Comparison of ENCODE assay signal across 10 cellular contexts in the genomic region with DNA sequence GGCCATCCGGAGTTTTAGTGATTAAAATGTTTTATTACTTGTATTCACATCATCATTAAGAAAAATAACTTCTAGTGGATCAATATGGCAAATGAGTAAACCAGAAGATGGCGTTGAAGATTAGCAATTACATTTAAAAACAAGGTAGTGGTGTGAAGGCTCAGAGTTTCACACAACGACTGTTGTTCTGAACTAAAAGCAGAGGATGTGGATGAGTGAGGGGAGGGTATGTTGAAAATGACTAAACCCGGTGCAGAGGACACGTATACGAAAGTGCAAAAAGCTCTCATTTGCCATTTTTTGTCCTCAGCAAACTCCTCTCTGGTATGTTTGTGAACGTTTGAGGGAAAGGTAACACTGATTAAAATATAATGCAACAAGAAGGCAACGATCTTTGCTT. TPM values are rescaled to one million over a fixed set of nuclear protein-coding genes. Genes with fewer than 3 reads are reported as not detected.
DNase-seq lines count a peak whose midpoint lies in the region; ATAC-seq and TF ChIP-seq lines count a peak whose summit lies in the region.
"Had no signal": no experiment of that assay in that cellular context is flagged by ENCODE, and none has a peak within 500 bp of the region (broad histone marks: within the 10 kb centered on the region; RNA-seq: fewer than 3 reads in every experiment).

No MANE protein-coding gene starts in this region.

- no peak for TF ChIP-seq EP300 in esophagus muscularis mucosa (IDR thresholded peaks at IDR 0.05)

- H3K27me3 Mint-ChIP-seq in activated naive CD8-positive, alpha-beta T cell treated with anti-CD3 and anti-CD28 coated beads, Interleukin-2, amount 50 U/mL, for 24 hours: peaks cover 8% of the 10 kb centered on the region

- H3K4me3 ChIP-seq in GM06990 (replicated peaks; ENCODE audit: low read depth, low read length): peak overlapping the region; percentile 97
- no peak overlapping the region for H3K4me3 ChIP-seq in esophagus muscularis mucosa
- no peak overlapping the region for H3K4me3 ChIP-seq in right cardiac atrium (ENCODE audit: low read length)

- peak overlapping the region; percentile 91 for H3K27ac Mint-ChIP-seq in activated naive CD8-positive, alpha-beta T cell treated with anti-CD3 and anti-CD28 coated beads, Interleukin-2, amount 50 U/mL, for 24 hours

- 65% methylated on average over 8 of the region's 8 CpGs for WGBS in esophagus muscularis mucosa
- WGBS in right cardiac atrium: 62% methylated on average over 8 of the region's 8 CpGs

- ATAC-seq in HG03196 (IDR thresholded peaks at IDR 0.05; ENCODE audit: unreplicated experiment) (peak; percentile 41), right cardiac atrium (no peak), HG03457 (IDR thresholded peaks at IDR 0.05; ENCODE audit: unreplicated experiment) (no peak)
- ATAC-seq in activated naive CD8-positive, alpha-beta T cell treated with anti-CD3 and anti-CD28 coated beads, Interleukin-2, amount 50 U/mL, for 24 hours: peak; percentile 60

- H3K27ac ChIP-seq in esophagus muscularis mucosa (replicated peaks in 1 of 4): no peak overlapping the region
- H3K27ac ChIP-seq in right cardiac atrium (ENCODE audit: low read length): no peak overlapping the region

- intact Hi-C loops in esophagus muscularis mucosa (cut with DNase I): no loop called here
- intact Hi-C loops in right cardiac atrium (cut with DNase I): no loop called here

- no peaks in the 10 kb centered on the region for H3K27me3 ChIP-seq in GM06990 (replicated peaks; ENCODE audit: control insufficient read depth, insufficient read depth, low read length)
- peaks cover 4 to 98% (median 39%) of the 10 kb centered on the region in 4 donors for H3K27me3 ChIP-seq in esophagus muscularis mucosa
- peaks cover 2% of the 10 kb centered on the region for H3K27me3 ChIP-seq in right cardiac atrium (ENCODE audit: control insufficient read depth, insufficient read depth)

- in situ Hi-C loops in GM18951 (cut with MboI; ENCODE audit: low sequenced_read_pairs, unreplicated experiment): loop anchor here (10.0 kb wide), 1 partner anchor 165 kb away; no protein-coding TSS in a partner anchor

- no peak for DNase-seq in GM06990 (ENCODE audit: extremely low read depth, insufficient read length)
- no peak for DNase-seq in activated naive CD8-positive, alpha-beta T cell treated with anti-CD3 and anti-CD28 coated beads, Interleukin-2, amount 50 U/mL, for 24 hours
- DNase-seq in esophagus muscularis mucosa (ENCODE audit: extremely low spot score): no peak
- DNase-seq in NCI-H82 treated with DMSO at 0.1 percent for 48 hours (lab: John Stamatoyannopoulos, UW; ENCODE audit: unreplicated experiment): no peak
- no peak for DNase-seq in right cardiac atrium
- DNase-seq: DMS79, NCI-H1092 treated with DMSO at 0.1 percent for 48 hours had no signal

- TF ChIP-seq POLR2A in GM18951 (IDR thresholded peaks at IDR 0.05; ENCODE audit: extremely low read depth, insufficient read depth, insufficient read length) (peak; percentile 23), esophagus muscularis mucosa (IDR thresholded peaks at IDR 0.05; ENCODE audit: low read depth) (no peak)

- H3K9me3 ChIP-seq in esophagus muscularis mucosa (no peaks in the 10 kb centered on the region), right cardiac atrium (ENCODE audit: control insufficient read depth, low read length) (no peaks in the 10 kb centered on the region)

- peak overlapping the region; percentile 87 for H3K4me3 Mint-ChIP-seq in activated naive CD8-positive, alpha-beta T cell treated with anti-CD3 and anti-CD28 coated beads, Interleukin-2, amount 50 U/mL, for 24 hours

- H3K4me1 ChIP-seq in esophagus muscularis mucosa (peaks cover 18 to 35% (median 33%) of the 10 kb centered on the region in 4 donors), right cardiac atrium (ENCODE audit: control insufficient read depth, insufficient read depth, low read length) (peaks cover 6% of the 10 kb centered on the region)

- H3K9me3 Mint-ChIP-seq in activated naive CD8-positive, alpha-beta T cell treated with anti-CD3 and anti-CD28 coated beads, Interleukin-2, amount 50 U/mL, for 24 hours: no peaks in the 10 kb centered on the region

- peaks cover 31% of the 10 kb centered on the region for H3K4me1 Mint-ChIP-seq in activated naive CD8-positive, alpha-beta T cell treated with anti-CD3 and anti-CD28 coated beads, Interleukin-2, amount 50 U/mL, for 24 hours

- peak; percentile 23 for TF ChIP-seq CTCF in GM06990 (IDR thresholded peaks at IDR 0.05; ENCODE audit: insufficient read depth, low read length, poor library complexity, severe bottlenecking)
- no peak for TF ChIP-seq CTCF in esophagus muscularis mucosa (IDR thresholded peaks at IDR 0.05)

- H3K36me3 Mint-ChIP-seq in activated naive CD8-positive, alpha-beta T cell treated with anti-CD3 and anti-CD28 coated beads, Interleukin-2, amount 50 U/mL, for 24 hours (ENCODE audit: low read depth): peaks cover 21% of the 10 kb centered on the region

- H3K36me3 ChIP-seq in GM06990 (ENCODE audit: control insufficient read depth, insufficient read depth, low read length) (peaks cover 22% of the 10 kb centered on the region), esophagus muscularis mucosa (no peaks in the 10 kb centered on the region)

RNA-seq across cellular contexts. Expression of a gene that starts 1.9 kb away (rescaled TPM):
- 1 to 10 TPM in 3 of 4 donors, under 1 TPM in 1; 0.29 to 9.5 (median 3.3) TPM for total RNA-seq in esophagus muscularis mucosa
- total RNA-seq in right cardiac atrium: 1 to 10 TPM in 1 of 4 donors, under 1 TPM in 3; 0.46 to 1.4 (median 0.67) TPM
- 0.41 TPM for polyA plus RNA-seq in right cardiac atrium

Comparison
In these comparisons a context has a peak if more than half of its experiments do, and no peak if none do; other contexts are left out.
1. ATAC-seq: peak in HG03196 (single experiment) and activated naive CD8-positive, alpha-beta T cell treated with anti-CD3 and anti-CD28 coated beads, Interleukin-2, amount 50 U/mL, for 24 hours (single experiment); none in right cardiac atrium (0 of 2) and HG03457 (single experiment).